In the genomic region with DNA sequence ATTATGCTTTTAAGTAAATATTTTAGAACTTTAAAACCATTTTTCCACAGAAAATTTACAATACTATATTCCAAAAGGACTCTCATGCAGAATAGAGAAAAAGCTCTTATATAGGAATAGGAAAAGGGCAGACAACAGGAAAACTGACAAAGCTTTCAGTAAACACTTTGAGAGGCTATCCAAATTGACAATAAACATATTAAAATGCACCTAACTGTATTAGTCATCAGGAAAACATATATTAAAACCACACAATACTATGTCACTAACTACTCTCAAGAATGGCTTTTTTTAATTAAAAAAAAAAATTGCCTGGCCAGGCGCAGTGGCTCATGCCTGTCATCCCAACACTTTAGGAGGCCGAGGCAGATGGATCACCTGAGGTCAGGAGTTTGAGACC, we compare ENCODE assay signal across 37 cellular contexts.
"Had no signal": no experiment of that assay in that cellular context is flagged by ENCODE, and none has a peak within 500 bp of the region (broad histone marks: within the 10 kb centered on the region; RNA-seq: fewer than 3 reads in every experiment).

No MANE protein-coding gene starts in this region.

- H3K27me3 ChIP-seq: adrenal gland, ascending aorta, body of pancreas, brain microvascular endothelial cell, breast epithelium, cardiac muscle cell had no signal

- H3K4me3 ChIP-seq: adrenal gland, ascending aorta, body of pancreas, breast epithelium, cardiac muscle cell had no signal

- H3K36me3 ChIP-seq: adrenal gland, ascending aorta, brain microvascular endothelial cell, breast epithelium, cardiac muscle cell had no signal

- H3K36me3 Mint-ChIP-seq: activated naive CD4-positive, alpha-beta T cell treated with anti-CD3 and anti-CD28 coated beads, Interleukin-2, amount 10 ng/mL, durations not matched to agents 7 days and 5 days; activated naive CD4-positive, alpha-beta T cell treated with anti-CD3 and anti-CD28 coated beads, Interleukin-2, amount 50 U/mL, for 72 hours; activated naive CD8-positive, alpha-beta T cell treated with anti-CD3 and anti-CD28 coated beads for 36 hours; activated naive CD8-positive, alpha-beta T cell treated with anti-CD3 and anti-CD28 coated beads, Interleukin-2, amount 10 ng/mL, durations not matched to agents 7 days and 5 days had no signal

- H3K9me3 Mint-ChIP-seq: activated naive CD4-positive, alpha-beta T cell treated with anti-CD3 and anti-CD28 coated beads, Interleukin-2, amount 10 ng/mL, durations not matched to agents 7 days and 5 days; activated T-helper 1 cell treated with anti-CD3 and anti-CD28 coated beads, Interleukin-12 subunit alpha, Interleukin-12 subunit beta, Interleukin-2, Interleukin-4 antibody, amounts not matched to agents 30 ng/mL and 10 ng/mL and 1 ng/mL, durations not matched to agents 14 hours and 24 hours and 36 hours had no signal

- H3K4me1 Mint-ChIP-seq: activated naive CD4-positive, alpha-beta T cell treated with anti-CD3 and anti-CD28 coated beads, Interleukin-2, amount 10 ng/mL, durations not matched to agents 7 days and 5 days; activated naive CD4-positive, alpha-beta T cell treated with anti-CD3 and anti-CD28 coated beads, Interleukin-2, amount 50 U/mL, for 24 hours; activated naive CD8-positive, alpha-beta T cell treated with anti-CD3 and anti-CD28 coated beads for 36 hours; activated naive CD8-positive, alpha-beta T cell treated with anti-CD3 and anti-CD28 coated beads, Interleukin-2, amount 10 ng/mL, durations not matched to agents 7 days and 5 days; activated naive CD8-positive, alpha-beta T cell treated with anti-CD3 and anti-CD28 coated beads, Interleukin-2, amount 50 U/mL, for 24 hours; activated T-helper 17 cell treated with anti-CD3 and anti-CD28 coated beads, Interleukin-2, amount 50 U/mL, for 72 hours; central memory CD8-positive, alpha-beta T cell had no signal

- ATAC-seq: activated naive CD4-positive, alpha-beta T cell treated with anti-CD3 and anti-CD28 coated beads, Interleukin-2, amount 50 U/mL, for 72 hours; activated naive CD8-positive, alpha-beta T cell treated with anti-CD3 and anti-CD28 coated beads, Interleukin-2, amount 50 U/mL, for 24 hours; activated T-cell treated with anti-CD3 and anti-CD28 coated beads, Interleukin-2, amount 50 U/mL, for 4 hours; activated T-cell treated with anti-CD3 and anti-CD28 coated beads, Interleukin-2, amount 50 U/mL, for 72 hours; activated T-helper 17 cell treated with anti-CD3 and anti-CD28 coated beads, Interleukin-2, amount 50 U/mL, for 72 hours; body of pancreas had no signal

- H3K27me3 Mint-ChIP-seq: activated naive CD8-positive, alpha-beta T cell; activated naive CD8-positive, alpha-beta T cell treated with anti-CD3 and anti-CD28 coated beads for 36 hours; activated naive CD8-positive, alpha-beta T cell treated with anti-CD3 and anti-CD28 coated beads, Interleukin-2, amount 50 U/mL, for 24 hours; activated T-helper 17 cell treated with anti-CD3 and anti-CD28 coated beads, Interleukin-2, amount 50 U/mL, for 72 hours; brain; central memory CD8-positive, alpha-beta T cell had no signal

- H3K4me1 ChIP-seq: ascending aorta, body of pancreas, breast epithelium had no signal

- H3K27ac ChIP-seq: adrenal gland, ascending aorta, body of pancreas, brain microvascular endothelial cell, breast epithelium, cardiac muscle cell had no signal

- H3K4me3 Mint-ChIP-seq: activated naive CD4-positive, alpha-beta T cell treated with anti-CD3 and anti-CD28 coated beads for 36 hours; activated naive CD4-positive, alpha-beta T cell treated with anti-CD3 and anti-CD28 coated beads, Interleukin-2, amount 10 ng/mL, durations not matched to agents 7 days and 5 days; activated naive CD4-positive, alpha-beta T cell treated with anti-CD3 and anti-CD28 coated beads, Interleukin-2, amount 50 U/mL, for 24 hours; activated naive CD8-positive, alpha-beta T cell; activated naive CD8-positive, alpha-beta T cell treated with anti-CD3 and anti-CD28 coated beads for 36 hours; activated naive CD8-positive, alpha-beta T cell treated with anti-CD3 and anti-CD28 coated beads, Interleukin-2, amount 10 ng/mL, durations not matched to agents 7 days and 5 days; activated naive CD8-positive, alpha-beta T cell treated with anti-CD3 and anti-CD28 coated beads, Interleukin-2, amount 50 U/mL, for 24 hours; activated T-cell treated with anti-CD3 and anti-CD28 coated beads, Interleukin-2, amount 50 U/mL, for 4 hours; activated T-cell treated with anti-CD3 and anti-CD28 coated beads, Interleukin-2, amount 50 U/mL, for 72 hours; activated T-helper 1 cell treated with anti-CD3 and anti-CD28 coated beads, Interleukin-12 subunit alpha, Interleukin-12 subunit beta, Interleukin-2, Interleukin-4 antibody, amounts not matched to agents 30 ng/mL and 10 ng/mL and 1 ng/mL, durations not matched to agents 14 hours and 24 hours and 36 hours; activated T-helper 17 cell treated with anti-CD3 and anti-CD28 coated beads, Interleukin-2, amount 50 U/mL, for 72 hours; central memory CD8-positive, alpha-beta T cell had no signal

- H3K27ac Mint-ChIP-seq: activated naive CD4-positive, alpha-beta T cell treated with anti-CD3 and anti-CD28 coated beads for 36 hours; activated naive CD4-positive, alpha-beta T cell treated with anti-CD3 and anti-CD28 coated beads, Interleukin-2, amount 10 ng/mL, durations not matched to agents 7 days and 5 days; activated naive CD4-positive, alpha-beta T cell treated with anti-CD3 and anti-CD28 coated beads, Interleukin-2, amount 50 U/mL, for 24 hours; activated naive CD4-positive, alpha-beta T cell treated with anti-CD3 and anti-CD28 coated beads, Interleukin-2, amount 50 U/mL, for 72 hours; activated naive CD8-positive, alpha-beta T cell; activated naive CD8-positive, alpha-beta T cell treated with anti-CD3 and anti-CD28 coated beads for 36 hours; activated naive CD8-positive, alpha-beta T cell treated with anti-CD3 and anti-CD28 coated beads, Interleukin-2, amount 10 ng/mL, durations not matched to agents 7 days and 5 days; activated naive CD8-positive, alpha-beta T cell treated with anti-CD3 and anti-CD28 coated beads, Interleukin-2, amount 50 U/mL, for 24 hours; activated T-cell treated with anti-CD3 and anti-CD28 coated beads, Interleukin-2, amount 50 U/mL, for 72 hours; activated T-helper 1 cell treated with anti-CD3 and anti-CD28 coated beads, Interleukin-12 subunit alpha, Interleukin-12 subunit beta, Interleukin-2, Interleukin-4 antibody, amounts not matched to agents 30 ng/mL and 10 ng/mL and 1 ng/mL, durations not matched to agents 14 hours and 24 hours and 36 hours; activated T-helper 17 cell treated with anti-CD3 and anti-CD28 coated beads, Interleukin-2, amount 50 U/mL, for 72 hours; activated T-helper 2 cell treated with anti-CD3 and anti-CD28 coated beads, Interferon-gamma antibody, Interleukin-2, Interleukin-4, amounts not matched to agents 10 μg/mL and 5 μg/mL and 100 μg/mL, durations not matched to agents 14 hours and 24 hours and 36 hours had no signal

- H3K9me3 ChIP-seq: adrenal gland, breast epithelium had no signal

- DNase-seq: activated effector memory CD4-positive, alpha-beta T cell treated with anti-CD3 and anti-CD28 coated beads, Interleukin-2, amount 50 U/mL, for 16 hours; activated effector memory CD4-positive, alpha-beta T cell treated with Interleukin-2 at 50 U/mL for 16 hours; activated gamma-delta T cell; activated gamma-delta T cell treated with Interleukin-2 at 50 U/mL for 16 hours; activated naive CD4-positive, alpha-beta T cell; activated naive CD4-positive, alpha-beta T cell treated with anti-CD3 and anti-CD28 coated beads for 36 hours; activated naive CD4-positive, alpha-beta T cell treated with anti-CD3 and anti-CD28 coated beads, Interleukin-2, amount 10 ng/mL, durations not matched to agents 7 days and 5 days; activated naive CD4-positive, alpha-beta T cell treated with anti-CD3 and anti-CD28 coated beads, Interleukin-2, amount 50 U/mL, for 16 hours; activated naive CD4-positive, alpha-beta T cell treated with Interleukin-2 at 50 U/mL for 16 hours; activated naive CD8-positive, alpha-beta T cell treated with anti-CD3 and anti-CD28 coated beads for 36 hours; activated naive CD8-positive, alpha-beta T cell treated with anti-CD3 and anti-CD28 coated beads, Interleukin-2, amount 10 ng/mL, durations not matched to agents 7 days and 5 days; activated naive CD8-positive, alpha-beta T cell treated with anti-CD3 and anti-CD28 coated beads, Interleukin-2, amount 50 U/mL, for 24 hours; activated T-cell treated with anti-CD3 and anti-CD28 coated beads, Interleukin-2, amount 50 U/mL, for 1 hour; activated T-cell treated with anti-CD3 and anti-CD28 coated beads, Interleukin-2, amount 50 U/mL, for 4 hours; activated T-cell treated with anti-CD3 and anti-CD28 coated beads, Interleukin-2, amount 50 U/mL, for 48 hours; activated T-cell treated with anti-CD3 and anti-CD28 coated beads, Interleukin-2, amount 50 U/mL, for 72 hours; adrenal gland; amniotic stem cell; amygdala; anterior cingulate cortex; aorta; body of pancreas; caudate nucleus; central memory CD4-positive, alpha-beta T cell; cerebellar nuclear complex had no signal
